ENCODE assay signal across 11 cellular contexts in the genomic region with DNA sequence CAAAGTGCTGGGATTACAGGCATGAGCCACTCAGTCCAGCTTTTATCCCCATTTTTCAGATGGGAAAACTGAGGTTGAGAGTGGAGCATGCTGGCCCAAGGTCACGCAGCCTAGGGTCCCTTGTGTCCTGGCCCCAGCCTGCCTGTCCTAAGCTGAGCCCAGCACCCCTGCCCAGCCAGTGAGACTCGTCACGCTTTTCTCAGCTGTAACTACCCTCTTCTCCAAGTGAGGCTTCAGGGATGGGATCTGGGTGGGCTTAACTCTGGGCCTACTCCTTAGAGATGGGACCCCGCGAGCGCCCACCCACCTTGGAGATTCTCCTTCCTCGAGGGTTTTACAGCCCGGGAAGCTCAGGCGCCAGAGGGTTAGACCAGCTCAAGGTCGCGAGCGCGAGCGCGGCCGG. TPM values are rescaled to one million over a fixed set of nuclear protein-coding genes. Genes with fewer than 3 reads are reported as not detected.
DNase-seq lines count a peak whose midpoint lies in the region; ATAC-seq, FAIRE-seq and TF ChIP-seq lines count a peak whose summit lies in the region.
"Had no signal": no experiment of that assay in that cellular context is flagged by ENCODE, and none has a peak within 500 bp of the region (broad histone marks: within the 10 kb centered on the region; RNA-seq: fewer than 3 reads in every experiment).

No MANE protein-coding gene starts in this region.

- H3K9me1 ChIP-seq in keratinocyte (ENCODE audit: control insufficient read depth, extremely low read depth, insufficient read depth, low read length): no peaks in the 10 kb centered on the region

- H3K9ac ChIP-seq in keratinocyte (ENCODE audit: control insufficient read depth, extremely low read depth, insufficient read depth, low read length): no peak overlapping the region

- H3K27ac ChIP-seq in VCaP (peak overlapping the region; percentile 78; the same call in 1 of the 2 replicates), keratinocyte (ENCODE audit: control insufficient read depth, insufficient read depth, low read length) (no peak overlapping the region), spleen (no peak overlapping the region)
- H3K27ac ChIP-seq: pancreas had no signal

- peaks cover 29% of the 10 kb centered on the region for H3K27me3 ChIP-seq in keratinocyte (ENCODE audit: control insufficient read depth, extremely low read depth, insufficient read depth, low read length)
- H3K27me3 ChIP-seq in spleen (replicated peaks in 1 of 7): peaks cover 0 to 63% (median 37%) of the 10 kb centered on the region in 7 donors
- H3K27me3 ChIP-seq: pancreas had no signal

- peak overlapping the region; percentile 48 for H3K4me2 ChIP-seq in keratinocyte (ENCODE audit: control insufficient read depth, extremely low read depth, insufficient read depth, low read depth, low read length)

- TF ChIP-seq POLR2A in spleen (IDR thresholded peaks at IDR 0.05) (no peak), GM18505 (IDR thresholded peaks at IDR 0.05; ENCODE audit: borderline replicate concordance, extremely low read depth, insufficient read depth, insufficient read length) (no peak)

- no peak for FAIRE-seq in keratinocyte (lab: Jason Lieb, UNC)
- FAIRE-seq: pancreas, TTC549 had no signal

- intact Hi-C loops in spleen (cut with DNase I; ENCODE audit: low total_unique reads): no loop called here

- H3K4me3 ChIP-seq in keratinocyte (ENCODE audit: control insufficient read depth in 2 of 3, extremely low read depth in 1 of 3, insufficient read depth in 2 of 3, low read depth in 1 of 3, low read length in 3 of 3) (no peak overlapping the region), spleen (peak overlapping the region in 5 of 8 donors; percentile 43 to 73 (median 45))

- ATAC-seq in GM18505 (IDR thresholded peaks at IDR 0.05; ENCODE audit: unreplicated experiment): no peak
- ATAC-seq: pancreas had no signal

- dilution Hi-C loops in keratinocyte (cut with MboI; ENCODE audit: extremely low pct_ligation_motif_present, low sequenced_read_pairs): no loop called here

- H3K9me3 ChIP-seq in keratinocyte (ENCODE audit: control insufficient read depth, low read depth, low read length) (no peaks in the 10 kb centered on the region), spleen (no peaks in the 10 kb centered on the region)
- H3K9me3 ChIP-seq: pancreas had no signal

- 17 to 40% (median 21%) methylated on average over 8 to 16 of the region's 16 CpGs for WGBS in spleen, 5 donors

- H3K79me2 ChIP-seq in keratinocyte (ENCODE audit: control insufficient read depth, insufficient read depth, low read length): peaks cover 20% of the 10 kb centered on the region

- TF ChIP-seq CTCF in VCaP (conservative IDR thresholded peaks at IDR 0.05): no peak
- no peak for TF ChIP-seq CTCF in keratinocyte (optimal IDR thresholded peaks at IDR 0.05 in 1 of 3, IDR thresholded peaks at IDR 0.05 in 1 of 3, conservative IDR thresholded peaks at IDR 0.05 in 1 of 3; ENCODE audit: extremely low read depth in 1 of 3, insufficient read depth in 2 of 3, low read length in 3 of 3)
- no peak for TF ChIP-seq CTCF in spleen (IDR thresholded peaks at IDR 0.05 in 8 of 11, conservative IDR thresholded peaks at IDR 0.05 in 3 of 11)

- H3K4me1 ChIP-seq in keratinocyte (ENCODE audit: control insufficient read depth, extremely low read depth, insufficient read depth, low read length) (peaks cover 16% of the 10 kb centered on the region), spleen (peaks cover 18 to 59% (median 42%) of the 10 kb centered on the region in 6 donors)

- DNase-seq in NCI-H2227 (lab: John Stamatoyannopoulos, UW; ENCODE audit: unreplicated experiment) (peak; percentile 63), NCI-H2227 treated with DMSO at 0.1 percent for 48 hours (lab: John Stamatoyannopoulos, UW) (no peak), keratinocyte (ENCODE audit: low read depth, low spot score) (no peak), spleen (no peak), GM19240 (ENCODE audit: insufficient read length, low spot score) (no peak)
- no peak for DNase-seq in activated CD4-positive, alpha-beta T cell treated with anti-CD3 and anti-CD28 coated beads, Interleukin-2, amount 50 U/mL, for 4 hours
- DNase-seq: ACHN had no signal

- H2AFZ ChIP-seq in keratinocyte (ENCODE audit: control insufficient read depth, low read length): no peak overlapping the region

- no peaks in the 10 kb centered on the region for H4K20me1 ChIP-seq in keratinocyte (ENCODE audit: control insufficient read depth, extremely low read depth, insufficient read depth, low read length)

- H3K36me3 ChIP-seq in keratinocyte (ENCODE audit: control insufficient read depth in 2 of 2, extremely low read depth in 1 of 2, insufficient read depth in 2 of 2, low read length in 2 of 2) (peaks cover 4% of the 10 kb centered on the region in 2 experiments), spleen (no peaks in the 10 kb centered on the region)
- H3K36me3 ChIP-seq: pancreas had no signal

RNA-seq across cellular contexts. Expression of a gene that starts 0.4 kb away (rescaled TPM):
- polyA plus RNA-seq in keratinocyte (0.05 to 0.18 TPM in 2 of 3 replicates, not detected in the other), spleen (under 1 TPM in 2 of 3 donors, not detected in 1; 0.02 TPM)
- polyA plus RNA-seq in keratinocyte (2011; ENCODE audit: low read depth): not detected
- polyA plus RNA-seq in keratinocyte (2011; cell fraction: cytosol; rRNA removed): 0.05 and 0.16 TPM in 2 replicates
- polyA plus RNA-seq in keratinocyte (2011; cell fraction: nucleus; rRNA removed): 0.22 and 0.40 TPM in 2 replicates
- polyA plus RNA-seq in keratinocyte (2012; ENCODE audit: low replicate concordance): 0.08 TPM in 1 of 2 replicates, not detected in the other
- polyA minus RNA-seq in keratinocyte: 0.23 TPM in 1 of 3 replicates, not detected in the others
- polyA minus RNA-seq in keratinocyte (2011; cell fraction: cytosol; rRNA and poly(A)+ RNA removed): not detected
- 0.31 and 0.32 TPM in 2 replicates for polyA minus RNA-seq in keratinocyte (2011; cell fraction: nucleus; rRNA and poly(A)+ RNA removed)
- under 1 TPM in 1 of 7 donors, not detected in 6; 0.34 TPM for total RNA-seq in spleen

RNA-seq across cellular contexts. Expression of a gene that starts 2.4 kb away (rescaled TPM):
- polyA plus RNA-seq in keratinocyte (80.3 to 157 TPM (median 87.5 TPM) in 3 replicates), spleen (10 to 100 TPM; 48.3 to 60.1 (median 49.3) TPM)
- polyA plus RNA-seq in keratinocyte (2011; ENCODE audit: low read depth): 14.7 TPM
- polyA plus RNA-seq in keratinocyte (2011; cell fraction: cytosol; rRNA removed): 96.1 and 149 TPM in 2 replicates
- 96.2 and 108 TPM in 2 replicates for polyA plus RNA-seq in keratinocyte (2011; cell fraction: nucleus; rRNA removed)
- polyA plus RNA-seq in keratinocyte (2012; ENCODE audit: low replicate concordance): 106 and 137 TPM in 2 replicates
- 111 to 173 TPM (median 122 TPM) in 3 replicates for polyA minus RNA-seq in keratinocyte
- polyA minus RNA-seq in keratinocyte (2011; cell fraction: cytosol; rRNA and poly(A)+ RNA removed): 246 TPM
- 43.4 and 45.8 TPM in 2 replicates for polyA minus RNA-seq in keratinocyte (2011; cell fraction: nucleus; rRNA and poly(A)+ RNA removed)
- 10 to 100 TPM; 34.7 to 50.4 (median 40.4) TPM for total RNA-seq in spleen

RNA-seq across cellular contexts. Expression of a gene that starts 13.3 kb away (rescaled TPM):
- polyA plus RNA-seq in keratinocyte (0.17 to 0.25 TPM (median 0.18 TPM) in 3 replicates), spleen (under 1 TPM; 0.20 to 0.57 (median 0.26) TPM)
- polyA plus RNA-seq in keratinocyte (2011; ENCODE audit: low read depth): not detected
- polyA plus RNA-seq in keratinocyte (2011; cell fraction: cytosol; rRNA removed): 0.12 TPM in 2 replicates
- 1.0 and 1.4 TPM in 2 replicates for polyA plus RNA-seq in keratinocyte (2011; cell fraction: nucleus; rRNA removed)
- 1.2 TPM in 1 of 2 replicates, not detected in the other for polyA plus RNA-seq in keratinocyte (2012; ENCODE audit: low replicate concordance)
- 0.64 TPM in 1 of 3 replicates, not detected in the others for polyA minus RNA-seq in keratinocyte
- polyA minus RNA-seq in keratinocyte (2011; cell fraction: cytosol; rRNA and poly(A)+ RNA removed): not detected
- not detected in 2 replicates for polyA minus RNA-seq in keratinocyte (2011; cell fraction: nucleus; rRNA and poly(A)+ RNA removed)
- 1 to 10 TPM in 3 of 7 donors, under 1 TPM in 2, not detected in 2; 0.40 to 1.9 (median 1.3) TPM for total RNA-seq in spleen

RNA-seq across cellular contexts. Expression of a gene that starts 22.9 kb away (rescaled TPM):
- polyA plus RNA-seq in keratinocyte (133 to 213 TPM (median 187 TPM) in 3 replicates), spleen (100 to 1,000 TPM in 1 of 3 donors, 10 to 100 TPM in 2; 66.8 to 150 (median 77.0) TPM)
- polyA plus RNA-seq in keratinocyte (2011; ENCODE audit: low read depth): 32.5 TPM
- 168 and 252 TPM in 2 replicates for polyA plus RNA-seq in keratinocyte (2011; cell fraction: cytosol; rRNA removed)
- polyA plus RNA-seq in keratinocyte (2011; cell fraction: nucleus; rRNA removed): 97.2 and 127 TPM in 2 replicates
- polyA plus RNA-seq in keratinocyte (2012; ENCODE audit: low replicate concordance): 124 and 188 TPM in 2 replicates
- polyA minus RNA-seq in keratinocyte: 180 to 340 TPM (median 274 TPM) in 3 replicates
- polyA minus RNA-seq in keratinocyte (2011; cell fraction: cytosol; rRNA and poly(A)+ RNA removed): 317 TPM
- polyA minus RNA-seq in keratinocyte (2011; cell fraction: nucleus; rRNA and poly(A)+ RNA removed): 40.3 and 43.4 TPM in 2 replicates
- 100 to 1,000 TPM; 101 to 130 (median 123) TPM for total RNA-seq in spleen

RNA-seq across cellular contexts. Expression of a gene that starts 25.5 kb away (rescaled TPM):
- polyA plus RNA-seq in keratinocyte (0.02 to 0.40 TPM (median 0.12 TPM) in 3 replicates), spleen (1 to 10 TPM; 1.7 to 2.7 (median 2.0) TPM)
- 0.37 TPM for polyA plus RNA-seq in keratinocyte (2011; ENCODE audit: low read depth)
- 0.05 and 0.06 TPM in 2 replicates for polyA plus RNA-seq in keratinocyte (2011; cell fraction: cytosol; rRNA removed)
- 0.31 and 0.40 TPM in 2 replicates for polyA plus RNA-seq in keratinocyte (2011; cell fraction: nucleus; rRNA removed)
- 0.06 and 1.2 TPM in 2 replicates for polyA plus RNA-seq in keratinocyte (2012; ENCODE audit: low replicate concordance)
- 0.23 to 0.52 TPM in 2 of 3 replicates, not detected in the other for polyA minus RNA-seq in keratinocyte
- not detected for polyA minus RNA-seq in keratinocyte (2011; cell fraction: cytosol; rRNA and poly(A)+ RNA removed)
- polyA minus RNA-seq in keratinocyte (2011; cell fraction: nucleus; rRNA and poly(A)+ RNA removed): 0.21 TPM in 1 of 2 replicates, not detected in the other
- 10 to 100 TPM in 2 of 7 donors, 1 to 10 TPM in 5; 4.7 to 15.7 (median 6.5) TPM for total RNA-seq in spleen

Comparison
In these comparisons a context has a peak if more than half of its experiments do, and no peak if none do; other contexts are left out.
1. H3K4me3 ChIP-seq: peak in spleen (5 of 8); none in keratinocyte (0 of 3).